ENCODE assay signal across 9 cellular contexts in genomic region chr7:150974468-150975391, GRCh38. TPM values are rescaled to one million over a fixed set of nuclear protein-coding genes. Genes with fewer than 3 reads are reported as not detected.
DNase-seq lines count a peak whose midpoint lies in the region; ATAC-seq, FAIRE-seq and TF ChIP-seq lines count a peak whose summit lies in the region.
"Had no signal": no experiment of that assay in that cellular context is flagged by ENCODE, and none has a peak within 500 bp of the region (broad histone marks: within the 10 kb centered on the region; RNA-seq: fewer than 3 reads in every experiment).

No MANE protein-coding gene starts in this region.

- no peaks in the 10 kb centered on the region for H3K79me2 ChIP-seq in astrocyte (ENCODE audit: insufficient read depth, low read length)

- peak overlapping the region; percentile 90 to 95 (median 93) for H3K4me3 Mint-ChIP-seq in CD4-positive, CD25-positive, alpha-beta regulatory T cell
- H3K4me3 Mint-ChIP-seq in T-cell (peak overlapping the region; percentile 80 to 85 (median 84)), astrocyte (ENCODE audit: unreplicated experiment) (peak overlapping the region; percentile 73)

- no peak for TF ChIP-seq CTCF in astrocyte (IDR thresholded peaks at IDR 0.05; ENCODE audit: insufficient read depth, low read depth, low read length)

- no peak for FAIRE-seq in astrocyte (lab: Jason Lieb, UNC)

- H3K27ac Mint-ChIP-seq in CD4-positive, CD25-positive, alpha-beta regulatory T cell = peak overlapping the region; percentile 87 to 96 (median 94)
- H3K27ac Mint-ChIP-seq in T-cell (peak overlapping the region; percentile 88 to 92), astrocyte (ENCODE audit: unreplicated experiment) (peak overlapping the region; percentile 47)

- peak overlapping the region; percentile 48 for H3K4me3 ChIP-seq in CD4-positive, CD25-positive, alpha-beta regulatory T cell (ENCODE audit: low read depth, low read length)
- H3K4me3 ChIP-seq in astrocyte (ENCODE audit: insufficient read depth, low read depth, low read length) = peak overlapping the region; percentile 39
- H3K4me3 ChIP-seq: SJSA1 had no signal

- H3K36me3 ChIP-seq in CD4-positive, CD25-positive, alpha-beta regulatory T cell (ENCODE audit: control insufficient read depth, insufficient read depth, low read length) = no peaks in the 10 kb centered on the region
- no peaks in the 10 kb centered on the region for H3K36me3 ChIP-seq in astrocyte (ENCODE audit: insufficient read depth, low read length)
- H3K36me3 ChIP-seq: SJSA1 had no signal

- CTCF ChIA-PET in T-cell (lab: Charles Lee) = interaction anchor here (0.9 to 1.2 kb wide), 3 partner anchors 9 to 44 kb away, joined by 4 to 5 read pairs (median 4); no protein-coding TSS in a partner anchor

- H3K4me1 ChIP-seq in CD4-positive, CD25-positive, alpha-beta regulatory T cell (ENCODE audit: control insufficient read depth, insufficient read depth, low read length, poor library complexity, severe bottlenecking) = peaks cover 57% of the 10 kb centered on the region
- H3K4me1 ChIP-seq in astrocyte (ENCODE audit: insufficient read depth, low read length) = peaks cover 5% of the 10 kb centered on the region

- peaks cover 21% of the 10 kb centered on the region for H3K27me3 Mint-ChIP-seq in CD4-positive, CD25-positive, alpha-beta regulatory T cell
- peaks cover 13 to 28% of the 10 kb centered on the region in 2 donors for H3K27me3 Mint-ChIP-seq in T-cell
- H3K27me3 Mint-ChIP-seq in astrocyte (ENCODE audit: low read depth, unreplicated experiment) = peaks cover 26% of the 10 kb centered on the region

- DNase-seq in CD4-positive, CD25-positive, alpha-beta regulatory T cell = peak; percentile 76 to 91 (median 84)
- peak; percentile 69 for DNase-seq in HuH-7.5 (ENCODE audit: low spot score)
- DNase-seq in T-cell = peak; percentile 63 to 87 (median 78)
- no peak for DNase-seq in astrocyte (ENCODE audit: low read depth)
- peak; percentile 78 for DNase-seq in iPS-NIHi11 (ENCODE audit: low spot score)
- peak; percentile 39 to 71 for DNase-seq in stimulated activated CD4-positive, alpha-beta T cell treated with anti-CD3 and anti-CD28 coated beads, Interleukin-15, amount 100 ng/mL, for 48 hours (ENCODE audit: low read depth in 2 of 2)
- DNase-seq in mesenteric fat pad (ENCODE audit: low spot score) = no peak

- H3K27me3 ChIP-seq in CD4-positive, CD25-positive, alpha-beta regulatory T cell (ENCODE audit: control insufficient read depth, insufficient read depth, low read length) = peaks cover 7% of the 10 kb centered on the region
- H3K27me3 ChIP-seq in astrocyte (ENCODE audit: insufficient read depth, low read length) = peaks cover 34% of the 10 kb centered on the region

- peak; percentile 79 to 81 for ATAC-seq in CD4-positive, CD25-positive, alpha-beta regulatory T cell (ENCODE audit: low read depth in 2 of 2)
- ATAC-seq in GM19395 (IDR thresholded peaks at IDR 0.05; ENCODE audit: unreplicated experiment) (peak; percentile 65), T-cell (replicated peaks in 1 of 4) (peak; percentile 76 to 83 (median 80))

- POLR2A ChIA-PET in T-cell (lab: Charles Lee) = no interaction called here

- H2AFZ ChIP-seq in astrocyte (ENCODE audit: low read depth, low read length) = peak overlapping the region; percentile 52

- H3K9me3 ChIP-seq in CD4-positive, CD25-positive, alpha-beta regulatory T cell (ENCODE audit: control insufficient read depth in 2 of 2, low read length in 2 of 2) = no peaks in the 10 kb centered on the region
- no peaks in the 10 kb centered on the region for H3K9me3 ChIP-seq in astrocyte (ENCODE audit: insufficient read depth, low read depth, low read length)

- peak overlapping the region; percentile 82 for H3K4me2 ChIP-seq in astrocyte (ENCODE audit: low read length)

- H3K27ac ChIP-seq in CD4-positive, CD25-positive, alpha-beta regulatory T cell (ENCODE audit: insufficient read depth, low read length, poor library complexity, severe bottlenecking) = peak overlapping the region; percentile 74
- no peak overlapping the region for H3K27ac ChIP-seq in astrocyte (ENCODE audit: low read depth, low read length)
- H3K27ac ChIP-seq: SJSA1 had no signal

- peaks cover 0 to 1% (median 0%) of the 10 kb centered on the region in 7 donors for H3K9me3 Mint-ChIP-seq in CD4-positive, CD25-positive, alpha-beta regulatory T cell
- H3K9me3 Mint-ChIP-seq in T-cell (no peaks in the 10 kb centered on the region), astrocyte (ENCODE audit: unreplicated experiment) (no peaks in the 10 kb centered on the region)

- no peaks in the 10 kb centered on the region for H3K36me3 Mint-ChIP-seq in CD4-positive, CD25-positive, alpha-beta regulatory T cell
- H3K36me3 Mint-ChIP-seq in T-cell = no peaks in the 10 kb centered on the region
- H3K36me3 Mint-ChIP-seq in astrocyte (ENCODE audit: low read depth, unreplicated experiment) = peaks cover 2% of the 10 kb centered on the region

- peaks cover 8% of the 10 kb centered on the region for H4K20me1 ChIP-seq in astrocyte (ENCODE audit: insufficient read depth, low read length)

- H3K9ac ChIP-seq in astrocyte (ENCODE audit: low read length) = no peak overlapping the region

- peaks cover 0 to 71% (median 27%) of the 10 kb centered on the region in 4 donors for H3K4me1 Mint-ChIP-seq in CD4-positive, CD25-positive, alpha-beta regulatory T cell
- H3K4me1 Mint-ChIP-seq in T-cell (peaks cover 41 to 56% (median 43%) of the 10 kb centered on the region in 3 donors), astrocyte (ENCODE audit: low read depth, unreplicated experiment) (peaks cover 14% of the 10 kb centered on the region)

RNA-seq across cellular contexts. Expression of gene KCNH2, which starts 3.4 kb away (rescaled TPM):
- 3.5 TPM for total RNA-seq in CD4-positive, CD25-positive, alpha-beta regulatory T cell
- polyA plus RNA-seq in CD4-positive, CD25-positive, alpha-beta regulatory T cell = 1 to 10 TPM in 3 of 4 donors, under 1 TPM in 1; 0.83 to 2.8 (median 1.5) TPM
- 1 to 10 TPM; 2.9 to 4.6 (median 3.0) TPM for total RNA-seq in T-cell
- total RNA-seq in astrocyte = 4.5 and 4.6 TPM in 2 replicates
- total RNA-seq in mesenteric fat pad = 0.32 TPM
- total RNA-seq: SJSA1 had no signal

RNA-seq across cellular contexts. Expression of gene NOS3, which starts 16.1 kb away (rescaled TPM):
- 10.7 TPM for total RNA-seq in CD4-positive, CD25-positive, alpha-beta regulatory T cell
- polyA plus RNA-seq in CD4-positive, CD25-positive, alpha-beta regulatory T cell = 1 to 10 TPM; 3.2 to 8.8 (median 7.1) TPM
- 10 to 100 TPM in 1 of 5 donors, 1 to 10 TPM in 4; 4.8 to 10.1 (median 5.0) TPM for total RNA-seq in T-cell
- 1.8 and 2.0 TPM in 2 replicates for total RNA-seq in astrocyte
- total RNA-seq in mesenteric fat pad = 57.1 TPM
- total RNA-seq: SJSA1 had no signal

RNA-seq across cellular contexts. Expression of gene ATG9B, which starts 49.6 kb away (rescaled TPM):
- 21.2 TPM for total RNA-seq in CD4-positive, CD25-positive, alpha-beta regulatory T cell
- polyA plus RNA-seq in CD4-positive, CD25-positive, alpha-beta regulatory T cell = 10 to 100 TPM; 18.6 to 38.7 (median 36.2) TPM
- total RNA-seq in T-cell = 10 to 100 TPM; 24.0 to 37.0 (median 31.8) TPM
- 1.8 and 2.2 TPM in 2 replicates for total RNA-seq in astrocyte
- total RNA-seq in mesenteric fat pad = not detected
- total RNA-seq: SJSA1 had no signal

RNA-seq across cellular contexts. Expression of gene ABCB8, which starts 53.5 kb away (rescaled TPM):
- 61.4 TPM for total RNA-seq in CD4-positive, CD25-positive, alpha-beta regulatory T cell
- polyA plus RNA-seq in CD4-positive, CD25-positive, alpha-beta regulatory T cell = 10 to 100 TPM; 16.9 to 20.6 (median 18.6) TPM
- total RNA-seq in T-cell = 10 to 100 TPM; 72.4 to 83.0 (median 74.8) TPM
- total RNA-seq in astrocyte = 52.2 and 53.3 TPM in 2 replicates
- 27.6 TPM for total RNA-seq in mesenteric fat pad

Comparison
In these comparisons a context has a peak if more than half of its experiments do, and no peak if none do; other contexts are left out.
1. DNase-seq: peak in CD4-positive, CD25-positive, alpha-beta regulatory T cell (3 of 3), HuH-7.5 (single experiment), T-cell (34 of 34), iPS-NIHi11 (single experiment) and stimulated activated CD4-positive, alpha-beta T cell treated with anti-CD3 and anti-CD28 coated beads, Interleukin-15, amount 100 ng/mL, for 48 hours (2 of 2); none in astrocyte (single experiment) and mesenteric fat pad (single experiment).
2. Peak in every context shown above with its lines, with median percentiles within 50 percentile points of each other: ATAC-seq, H3K27ac Mint-ChIP-seq and H3K4me3 Mint-ChIP-seq.